In the genomic region with DNA sequence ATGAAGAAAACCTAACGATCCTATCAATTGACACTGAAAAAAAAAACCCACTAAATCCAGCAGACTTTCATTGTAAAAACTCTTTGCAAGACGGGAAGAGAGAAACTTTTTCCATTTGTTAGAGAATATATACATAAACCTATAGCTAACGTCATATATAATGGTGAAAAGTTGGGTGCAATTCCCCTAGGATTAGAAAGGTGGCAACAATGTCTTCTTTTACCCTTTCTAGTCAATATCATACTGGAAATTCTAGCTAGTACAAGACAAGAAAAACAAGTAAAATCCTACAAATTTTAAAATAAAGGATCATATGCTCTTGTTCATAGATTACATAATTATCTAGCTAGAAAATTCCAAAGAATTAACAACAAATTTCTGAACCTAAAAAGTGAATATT, we compare ENCODE assay signal across 16 cellular contexts.
DNase-seq lines count a peak whose midpoint lies in the region; ATAC-seq and TF ChIP-seq lines count a peak whose summit lies in the region.
"Had no signal": no experiment of that assay in that cellular context is flagged by ENCODE, and none has a peak within 500 bp of the region (broad histone marks: within the 10 kb centered on the region; RNA-seq: fewer than 3 reads in every experiment).

No MANE protein-coding gene starts in this region.

- H3K27ac Mint-ChIP-seq in MCF 10A (ENCODE audit: low read depth, unreplicated experiment), result no peak overlapping the region
- no peak overlapping the region for H3K27ac Mint-ChIP-seq in endothelial cell (ENCODE audit: unreplicated experiment)
- H3K27ac Mint-ChIP-seq: stimulated activated effector memory CD8-positive, alpha-beta T cell treated with anti-CD3 and anti-CD28 coated beads, Interleukin-12 subunit alpha, Interleukin-12 subunit beta, amount 100 ng/mL, for 72 hours had no signal

- H3K4me1 Mint-ChIP-seq in MCF 10A (ENCODE audit: insufficient read depth, unreplicated experiment), result no peaks in the 10 kb centered on the region
- no peaks in the 10 kb centered on the region for H3K4me1 Mint-ChIP-seq in endothelial cell (ENCODE audit: unreplicated experiment)
- H3K4me1 Mint-ChIP-seq: stimulated activated effector memory CD8-positive, alpha-beta T cell treated with anti-CD3 and anti-CD28 coated beads, Interleukin-12 subunit alpha, Interleukin-12 subunit beta, amount 100 ng/mL, for 72 hours had no signal

- H3K9me3 Mint-ChIP-seq in MCF 10A (ENCODE audit: unreplicated experiment), result no peaks in the 10 kb centered on the region
- H3K9me3 Mint-ChIP-seq in endothelial cell (ENCODE audit: unreplicated experiment), result no peaks in the 10 kb centered on the region

- TF ChIP-seq CTCF in MCF 10A (IDR thresholded peaks at IDR 0.05; ENCODE audit: unreplicated experiment), result peak; percentile 27
- TF ChIP-seq CTCF in breast epithelium (IDR thresholded peaks at IDR 0.05), result no peak
- TF ChIP-seq CTCF in endothelial cell (IDR thresholded peaks at IDR 0.05; ENCODE audit: unreplicated experiment), result peak; percentile 49
- TF ChIP-seq CTCF in stomach (IDR thresholded peaks at IDR 0.05), result peak in 4 of 7 experiments; percentile 17 to 43 (median 29)

- H3K27me3 Mint-ChIP-seq in MCF 10A (ENCODE audit: insufficient read depth, unreplicated experiment) (no peaks in the 10 kb centered on the region), endothelial cell (ENCODE audit: unreplicated experiment) (no peaks in the 10 kb centered on the region)

- 50 to 66% (median 56%) methylated on average over 3 of the region's 3 CpGs for WGBS in stomach, 5 donors

- H3K36me3 Mint-ChIP-seq in MCF 10A (ENCODE audit: insufficient read depth, unreplicated experiment) (no peaks in the 10 kb centered on the region), endothelial cell (ENCODE audit: low read depth, unreplicated experiment) (no peaks in the 10 kb centered on the region)
- H3K36me3 Mint-ChIP-seq: stimulated activated effector memory CD8-positive, alpha-beta T cell treated with anti-CD3 and anti-CD28 coated beads, Interleukin-12 subunit alpha, Interleukin-12 subunit beta, amount 100 ng/mL, for 72 hours had no signal

- H3K27me3 ChIP-seq in breast epithelium, result no peaks in the 10 kb centered on the region
- H3K27me3 ChIP-seq in stomach, result no peaks in the 10 kb centered on the region

- no peak for TF ChIP-seq POLR2A in breast epithelium (IDR thresholded peaks at IDR 0.05)
- no peak for TF ChIP-seq POLR2A in stomach (IDR thresholded peaks at IDR 0.05)

- intact Hi-C loops in MCF 10A (cut with micrococcal nuclease) (loop anchor here (1.0 to 5.0 kb wide), 2 partner anchors 1295 to 1916 kb away; no protein-coding TSS in a partner anchor), breast epithelium (cut with DNase I; ENCODE audit: low total_unique reads) (no loop called here), stomach (cut with DNase I; ENCODE audit: low total_unique reads) (no loop called here)

- CTCF ChIA-PET in MCF 10A (lab: Yijun Ruan, JAX), result interaction anchor here (0.6 to 0.7 kb wide), 3 partner anchors 9 to 922 kb away, joined by 3 to 4 read pairs (median 4); no protein-coding TSS in a partner anchor

- no peaks in the 10 kb centered on the region for H3K36me3 ChIP-seq in breast epithelium
- H3K36me3 ChIP-seq in stomach, result no peaks in the 10 kb centered on the region
- H3K36me3 ChIP-seq: SJCRH30 had no signal

- H3K4me3 Mint-ChIP-seq in MCF 10A (ENCODE audit: unreplicated experiment) (no peak overlapping the region), endothelial cell (ENCODE audit: unreplicated experiment) (no peak overlapping the region)
- H3K4me3 Mint-ChIP-seq: stimulated activated effector memory CD8-positive, alpha-beta T cell treated with anti-CD3 and anti-CD28 coated beads, Interleukin-12 subunit alpha, Interleukin-12 subunit beta, amount 100 ng/mL, for 72 hours had no signal

- H3K27ac ChIP-seq in breast epithelium (no peak overlapping the region), stomach (no peak overlapping the region)
- H3K27ac ChIP-seq: psoas muscle, SJCRH30 had no signal

- H3K4me3 ChIP-seq in breast epithelium (no peak overlapping the region), stomach (no peak overlapping the region)
- H3K4me3 ChIP-seq: psoas muscle, SJCRH30 had no signal

- DNase-seq in MCF 10A (ENCODE audit: unreplicated experiment) (peak; percentile 38), breast epithelium (ENCODE audit: low spot score in 2 of 2) (no peak), OCI-M1 (lab: John Stamatoyannopoulos, UW) (peak; percentile 31), endothelial cell (ENCODE audit: low spot score) (no peak), stomach (no peak)
- no peak for DNase-seq in activated naive CD4-positive, alpha-beta T cell treated with anti-CD3 and anti-CD28 coated beads, Interleukin-2, amount 50 U/mL, for 16 hours
- DNase-seq: activated CD4-positive, CD25-positive, alpha-beta regulatory T cell; activated T-cell treated with anti-CD3 and anti-CD28 coated beads, Interleukin-2, amount 50 U/mL, for 48 hours; AML-193; GF-D8; NCI-H446; psoas muscle had no signal

- ATAC-seq in GM21737 (IDR thresholded peaks at IDR 0.05; ENCODE audit: unreplicated experiment) (no peak), GM18511 (IDR thresholded peaks at IDR 0.05; ENCODE audit: unreplicated experiment) (no peak)
- ATAC-seq: psoas muscle; stimulated activated effector memory CD8-positive, alpha-beta T cell treated with anti-CD3 and anti-CD28 coated beads, Interleukin-12 subunit alpha, Interleukin-12 subunit beta, amount 100 ng/mL, for 72 hours had no signal

- no TSS peak for BruUV-seq in MCF 10A (replicated peaks; lab: Mats Ljungman, UMichigan)

- POLR2A ChIA-PET in MCF 10A (lab: Yijun Ruan, JAX), result interaction anchor here (0.6 kb wide), 1 partner anchor 52 kb away, joined by 3 read pairs; no protein-coding TSS in a partner anchor

- H3K4me1 ChIP-seq in breast epithelium (no peaks in the 10 kb centered on the region), stomach (no peaks in the 10 kb centered on the region)
- H3K4me1 ChIP-seq: psoas muscle, SJCRH30 had no signal

- TF ChIP-seq EP300 in stomach (IDR thresholded peaks at IDR 0.05), result no peak

- H3K9me3 ChIP-seq in breast epithelium, result no peaks in the 10 kb centered on the region
- H3K9me3 ChIP-seq in stomach, result no peaks in the 10 kb centered on the region
- H3K9me3 ChIP-seq: psoas muscle, SJCRH30 had no signal

Comparison
In these comparisons a context has a peak if more than half of its experiments do, and no peak if none do; other contexts are left out.
1. DNase-seq: peak in MCF 10A (single experiment) and OCI-M1 (single experiment); none in breast epithelium (0 of 2), endothelial cell (single experiment), stomach (single experiment) and activated naive CD4-positive, alpha-beta T cell treated with anti-CD3 and anti-CD28 coated beads, Interleukin-2, amount 50 U/mL, for 16 hours (single experiment).
2. CTCF ChIP-seq: peak in MCF 10A (single experiment), endothelial cell (single experiment) and stomach (4 of 7); none in breast epithelium (0 of 3).